8 cellular contexts compared by ENCODE assay signal in genomic region chr16:67805718-67806427, GRCh38. TPM values are rescaled to one million over a fixed set of nuclear protein-coding genes. Genes with fewer than 3 reads are reported as not detected.
DNase-seq lines count a peak whose midpoint lies in the region; ATAC-seq, FAIRE-seq and TF ChIP-seq lines count a peak whose summit lies in the region.

No MANE protein-coding gene starts in this region.

- TF ChIP-seq RAD21 in A549 (conservative IDR thresholded peaks at IDR 0.05 in 1 of 2, IDR thresholded peaks at IDR 0.05 in 1 of 2): no peak

- no peak for TF ChIP-seq POLR2A in A549 (IDR thresholded peaks at IDR 0.05; ENCODE audit: low read length)

- no peaks in the 10 kb centered on the region for H3K27me3 ChIP-seq in Panc1 (ENCODE audit: control insufficient read depth, insufficient read depth, low read length)

- FAIRE-seq in A549 (lab: Jason Lieb, UNC): no peak

- 7% methylated on average over 15 of the region's 26 CpGs for WGBS in A549 (ENCODE audit: missing lambda C conversion rate)

- H3K36me3 ChIP-seq in Panc1 (ENCODE audit: control insufficient read depth, insufficient read depth, low read length): no peaks in the 10 kb centered on the region; the same call in 1 of the 2 replicates

- H3K4me1 ChIP-seq in A549: peaks cover 11% of the 10 kb centered on the region
- peaks cover 9% of the 10 kb centered on the region for H3K4me1 ChIP-seq in Panc1 (ENCODE audit: control insufficient read depth, insufficient read depth, low read length)

- intact Hi-C loops in Panc1 (cut with micrococcal nuclease; ENCODE audit: unreplicated experiment): loop anchor here (10.0 kb wide), 1 partner anchor 131 kb away; no protein-coding TSS in a partner anchor

- peak overlapping the region; percentile 97 for H3K4me3 ChIP-seq in A549
- peak overlapping the region; percentile 92 to 96 for H3K4me3 ChIP-seq in Panc1 (ENCODE audit: low read depth in 2 of 2, low read length in 2 of 2)
- H3K4me3 ChIP-seq in epithelial cell of proximal tubule (ENCODE audit: low read depth, low read length): peak overlapping the region; percentile 99

- ATAC-seq in A549 (peak; percentile 12 to 18; a peak in 5 of 6 replicates), GM19395 (IDR thresholded peaks at IDR 0.05; ENCODE audit: unreplicated experiment) (peak; percentile 1), Panc1 (peak; percentile 6)

- no peak for TF ChIP-seq EP300 in A549 (IDR thresholded peaks at IDR 0.05)

- no peaks in the 10 kb centered on the region for H3K36me3 Mint-ChIP-seq in neural crest cell (ENCODE audit: low read depth)

- no peaks in the 10 kb centered on the region for H3K9me3 Mint-ChIP-seq in neural crest cell

- peak overlapping the region; percentile 91 for H3K4me2 ChIP-seq in A549

- in situ Hi-C loops in Panc1 (cut with HindIII; ENCODE audit: low pct_unique_long_range_greater_than_20kb, low sequenced_read_pairs): no loop called here

- H3K27ac Mint-ChIP-seq in neural crest cell (ENCODE audit: unreplicated experiment): peak overlapping the region; percentile 90

- H3K27ac ChIP-seq in A549: peak overlapping the region; percentile 93 to 94
- peak overlapping the region; percentile 85 for H3K27ac ChIP-seq in Panc1 (ENCODE audit: low read length)

- H3K9me3 ChIP-seq in A549 (no peaks in the 10 kb centered on the region), Panc1 (ENCODE audit: control insufficient read depth, insufficient read depth, low read depth, low read length) (no peaks in the 10 kb centered on the region)

- no peak for DNase-seq in A549 (ENCODE audit: low read depth in 1 of 2, low spot score in 1 of 2)
- no peak for DNase-seq in Panc1 (ENCODE audit: low read depth, low spot score)
- no peak for DNase-seq in epithelial cell of proximal tubule (ENCODE audit: low read depth)
- DNase-seq in neural crest cell (ENCODE audit: low read depth, low spot score): no peak
- no peak for DNase-seq in kidney glomerular epithelial cell (lab: John Stamatoyannopoulos, UW)
- DNase-seq in AG08396 (ENCODE audit: low spot score): no peak
- no peak for DNase-seq in 8988T

- H3K4me3 Mint-ChIP-seq in neural crest cell: peak overlapping the region; percentile 99

- CTCF ChIA-PET in A549 (lab: Yijun Ruan, JAX): interaction anchor here (1.1 to 3.2 kb wide), 7 partner anchors 10 to 143 kb away, joined by 3 to 53 read pairs (median 5); no protein-coding TSS in a partner anchor
- CTCF ChIA-PET in Panc1 (lab: Charles Lee): interaction anchor here (0.6 to 1.9 kb wide), 4 partner anchors 10 to 278 kb away, joined by 3 to 9 read pairs (median 3); no protein-coding TSS in a partner anchor

- BruUV-seq in Panc1 (replicated peaks; lab: Mats Ljungman, UMichigan): no TSS peak

- TF ChIP-seq CTCF in A549 (IDR thresholded peaks at IDR 0.05) (no peak), Panc1 (IDR thresholded peaks at IDR 0.05) (no peak), epithelial cell of proximal tubule (conservative IDR thresholded peaks at IDR 0.05; ENCODE audit: low read depth, low read length) (no peak), neural crest cell (conservative IDR thresholded peaks at IDR 0.05) (no peak)

- no peaks in the 10 kb centered on the region for H3K27me3 Mint-ChIP-seq in neural crest cell (ENCODE audit: low read depth)

- POLR2A ChIA-PET in A549 (lab: Yijun Ruan, JAX) (interaction anchor here (0.9 to 1.6 kb wide), 11 partner anchors 11 to 244 kb away, joined by 3 to 8 read pairs (median 4); partner anchors contain the start of genes ACD, CTCF, DDX28 and DUS2), Panc1 (lab: Charles Lee) (interaction anchor here (0.6 to 0.7 kb wide), 4 partner anchors 39 to 246 kb away, joined by 3 to 13 read pairs (median 3); no protein-coding TSS in a partner anchor)

- H3K4me1 Mint-ChIP-seq in neural crest cell: peaks cover 25% of the 10 kb centered on the region

TF ChIP-seq in A549, 52 proteins besides CTCF, POLR2A, EP300 and RAD21:
- peak; percentile 39; the same call in 1 of the 2 replicates for TF ChIP-seq PHF8 (IDR thresholded peaks at IDR 0.05; ENCODE audit: borderline replicate concordance, low read depth)
- TF ChIP-seq, protein P1, sequence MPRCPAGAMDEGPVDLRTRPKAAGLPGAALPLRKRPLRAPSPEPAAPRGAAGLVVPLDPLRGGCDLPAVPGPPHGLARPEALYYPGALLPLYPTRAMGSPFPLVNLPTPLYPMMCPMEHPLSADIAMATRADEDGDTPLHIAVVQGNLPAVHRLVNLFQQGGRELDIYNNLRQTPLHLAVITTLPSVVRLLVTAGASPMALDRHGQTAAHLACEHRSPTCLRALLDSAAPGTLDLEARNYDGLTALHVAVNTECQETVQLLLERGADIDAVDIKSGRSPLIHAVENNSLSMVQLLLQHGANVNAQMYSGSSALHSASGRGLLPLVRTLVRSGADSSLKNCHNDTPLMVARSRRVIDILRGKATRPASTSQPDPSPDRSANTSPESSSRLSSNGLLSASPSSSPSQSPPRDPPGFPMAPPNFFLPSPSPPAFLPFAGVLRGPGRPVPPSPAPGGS (IDR thresholded peaks at IDR 0.05): no peak
TF ChIP-seq in A549: peak in this region for 1.

RNA-seq across cellular contexts. Expression of gene RANBP10, which starts 0.5 kb away (rescaled TPM):
- polyA plus RNA-seq in A549 (2011; rRNA removed): 9.8 and 11.1 TPM in 2 replicates
- polyA plus RNA-seq in A549 (2012; cell fraction: cytosol; rRNA removed): 10.0 and 11.9 TPM in 2 replicates
- 25.2 and 27.5 TPM in 2 replicates for polyA plus RNA-seq in A549 (2012; cell fraction: nucleus; rRNA removed)
- polyA plus RNA-seq in A549 (2017; fragmentation: RNase III; extraction: RNeasy Plus Mini Kit Qiagen cat#74134 plus additional on column Dnase treatment): 6.9 to 7.5 TPM (median 7.5 TPM) in 3 replicates
- 14.4 and 16.0 TPM in 2 replicates for polyA minus RNA-seq in A549 (2011; rRNA and poly(A)+ RNA removed)
- total RNA-seq in Panc1 (2021; ENCODE audit: unreplicated experiment): 13.4 TPM
- polyA plus RNA-seq in Panc1 (2012; ENCODE audit: insufficient read length): 13.4 TPM
- 4.0 and 5.3 TPM in 2 replicates for total RNA-seq in epithelial cell of proximal tubule
- 21.7 and 22.1 TPM in 2 replicates for total RNA-seq in neural crest cell

RNA-seq across cellular contexts. Expression of gene TSNAXIP1, which starts 0.8 kb away (rescaled TPM):
- polyA plus RNA-seq in A549 (2011; rRNA removed): 0.68 and 0.78 TPM in 2 replicates
- polyA plus RNA-seq in A549 (2012; cell fraction: cytosol; rRNA removed): 0.43 and 0.63 TPM in 2 replicates
- 3.5 and 5.0 TPM in 2 replicates for polyA plus RNA-seq in A549 (2012; cell fraction: nucleus; rRNA removed)
- 0.97 to 1.2 TPM (median 1.1 TPM) in 3 replicates for polyA plus RNA-seq in A549 (2017; fragmentation: RNase III; extraction: RNeasy Plus Mini Kit Qiagen cat#74134 plus additional on column Dnase treatment)
- polyA minus RNA-seq in A549 (2011; rRNA and poly(A)+ RNA removed): 0.58 and 0.73 TPM in 2 replicates
- total RNA-seq in Panc1 (2021; ENCODE audit: unreplicated experiment): 1.6 TPM
- polyA plus RNA-seq in Panc1 (2012; ENCODE audit: insufficient read length): 2.5 TPM
- total RNA-seq in epithelial cell of proximal tubule: 0.07 and 0.52 TPM in 2 replicates
- 6.6 and 7.5 TPM in 2 replicates for total RNA-seq in neural crest cell

RNA-seq across cellular contexts. Expression of gene THAP11, which starts 36.2 kb away (rescaled TPM):
- polyA plus RNA-seq in A549 (2011; rRNA removed) (33.2 and 44.0 TPM in 2 replicates), A549 (2017; fragmentation: RNase III; extraction: RNeasy Plus Mini Kit Qiagen cat#74134 plus additional on column Dnase treatment) (27.2 to 30.9 TPM (median 30.0 TPM) in 3 replicates)
- 56.9 and 68.8 TPM in 2 replicates for polyA plus RNA-seq in A549 (2012; cell fraction: cytosol; rRNA removed)
- polyA plus RNA-seq in A549 (2012; cell fraction: nucleus; rRNA removed): 32.7 and 40.9 TPM in 2 replicates
- 22.3 and 22.6 TPM in 2 replicates for polyA minus RNA-seq in A549 (2011; rRNA and poly(A)+ RNA removed)
- total RNA-seq in Panc1 (2021; ENCODE audit: unreplicated experiment) (27.3 TPM), epithelial cell of proximal tubule (33.7 and 45.7 TPM in 2 replicates), neural crest cell (46.2 and 46.7 TPM in 2 replicates)
- 31.5 TPM for polyA plus RNA-seq in Panc1 (2012; ENCODE audit: insufficient read length)

RNA-seq across cellular contexts. Expression of gene NUTF2, which starts 40.9 kb away (rescaled TPM):
- polyA plus RNA-seq in A549 (2011; rRNA removed) (168 and 209 TPM in 2 replicates), A549 (2017; fragmentation: RNase III; extraction: RNeasy Plus Mini Kit Qiagen cat#74134 plus additional on column Dnase treatment) (270 to 301 TPM (median 287 TPM) in 3 replicates)
- 585 and 606 TPM in 2 replicates for polyA plus RNA-seq in A549 (2012; cell fraction: cytosol; rRNA removed)
- polyA plus RNA-seq in A549 (2012; cell fraction: nucleus; rRNA removed): 173 and 271 TPM in 2 replicates
- 446 and 461 TPM in 2 replicates for polyA minus RNA-seq in A549 (2011; rRNA and poly(A)+ RNA removed)
- total RNA-seq in Panc1 (2021; ENCODE audit: unreplicated experiment) (119 TPM), epithelial cell of proximal tubule (219 and 549 TPM in 2 replicates), neural crest cell (185 and 191 TPM in 2 replicates)
- polyA plus RNA-seq in Panc1 (2012; ENCODE audit: insufficient read length): 166 TPM

RNA-seq across cellular contexts. Expression of gene CENPT, which starts 41.6 kb away (rescaled TPM):
- 18.2 and 19.1 TPM in 2 replicates for polyA plus RNA-seq in A549 (2011; rRNA removed)
- 40.2 and 42.7 TPM in 2 replicates for polyA plus RNA-seq in A549 (2012; cell fraction: cytosol; rRNA removed)
- 322 and 345 TPM in 2 replicates for polyA plus RNA-seq in A549 (2012; cell fraction: nucleus; rRNA removed)
- 35.9 to 40.3 TPM (median 36.9 TPM) in 3 replicates for polyA plus RNA-seq in A549 (2017; fragmentation: RNase III; extraction: RNeasy Plus Mini Kit Qiagen cat#74134 plus additional on column Dnase treatment)
- polyA minus RNA-seq in A549 (2011; rRNA and poly(A)+ RNA removed): 23.4 and 24.1 TPM in 2 replicates
- 43.4 TPM for total RNA-seq in Panc1 (2021; ENCODE audit: unreplicated experiment)
- polyA plus RNA-seq in Panc1 (2012; ENCODE audit: insufficient read length): 27.6 TPM
- total RNA-seq in epithelial cell of proximal tubule: 36.3 and 40.4 TPM in 2 replicates
- 78.2 and 83.5 TPM in 2 replicates for total RNA-seq in neural crest cell
